Comparison of ENCODE assay signal across 19 cellular contexts in the genomic region with DNA sequence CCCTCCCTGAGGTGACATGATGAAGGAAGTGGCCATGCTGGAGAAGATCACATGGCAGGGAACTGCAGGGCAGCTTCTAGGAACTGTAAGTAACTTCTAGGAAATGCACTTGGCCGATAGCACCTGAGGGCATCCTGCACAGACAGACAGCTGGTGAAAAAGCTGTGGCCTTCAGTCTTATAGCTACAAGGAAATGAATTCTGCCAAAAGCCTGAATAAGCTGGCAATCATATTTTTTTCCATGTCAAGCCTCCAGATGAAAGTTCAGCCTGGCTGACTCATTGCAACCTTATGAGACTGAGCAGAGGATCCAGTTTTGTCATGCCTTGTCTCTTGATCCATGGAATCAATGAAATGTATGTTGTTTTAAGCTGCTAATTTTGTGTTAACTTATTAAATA.
DNase-seq lines count a peak whose midpoint lies in the region; ATAC-seq and TF ChIP-seq lines count a peak whose summit lies in the region.
"Had no signal": no experiment of that assay in that cellular context is flagged by ENCODE, and none has a peak within 500 bp of the region (broad histone marks: within the 10 kb centered on the region; RNA-seq: fewer than 3 reads in every experiment).

No MANE protein-coding gene starts in this region.

- TF ChIP-seq CTCF in adrenal gland (IDR thresholded peaks at IDR 0.05) (no peak), foreskin fibroblast (IDR thresholded peaks at IDR 0.05; ENCODE audit: low read depth, low read length) (no peak), OCI-LY7 (conservative IDR thresholded peaks at IDR 0.05; ENCODE audit: low read length) (no peak), upper lobe of left lung (IDR thresholded peaks at IDR 0.05) (no peak)

- H3K4me1 ChIP-seq in adrenal gland (replicated peaks in 1 of 2) (no peaks in the 10 kb centered on the region), OCI-LY7 (ENCODE audit: insufficient read depth, low read length, poor library complexity, severe bottlenecking) (no peaks in the 10 kb centered on the region), upper lobe of left lung (no peaks in the 10 kb centered on the region)
- H3K4me1 ChIP-seq in CD8-positive, alpha-beta memory T cell (ENCODE audit: insufficient read depth, low read length): no peaks in the 10 kb centered on the region

- no peak for TF ChIP-seq EP300 in upper lobe of left lung (IDR thresholded peaks at IDR 0.05)

- CTCF ChIA-PET in CD8-positive, alpha-beta memory T cell (lab: Charles Lee): no interaction called here
- CTCF ChIA-PET in OCI-LY7 (lab: Charles Lee; ENCODE audit: unreplicated experiment): no interaction called here

- no peaks in the 10 kb centered on the region for H3K79me2 ChIP-seq in OCI-LY7 (ENCODE audit: insufficient read depth, low read depth, low read length)

- no peaks in the 10 kb centered on the region for H3K4me1 Mint-ChIP-seq in CD8-positive, alpha-beta memory T cell
- H3K4me1 Mint-ChIP-seq in activated T-helper 2 cell treated with anti-CD3 and anti-CD28 coated beads, Interferon-gamma antibody, Interleukin-2, Interleukin-4, amounts not matched to agents 10 μg/mL and 5 μg/mL and 100 μg/mL, durations not matched to agents 14 hours and 24 hours and 36 hours (ENCODE audit: low read depth): no peaks in the 10 kb centered on the region
- H3K4me1 Mint-ChIP-seq: naive B cell; stimulated activated memory B cell treated with anti-CD40 and anti-IgM and Interleukin-4, amounts not matched to agents 10 μg/mL and 1 μg/mL and 100 μg/mL, for 72 hours had no signal

- H3K4me3 ChIP-seq in adrenal gland (no peak overlapping the region), foreskin fibroblast (ENCODE audit: low read depth in 1 of 2, low read length in 2 of 2) (no peak overlapping the region), OCI-LY7 (ENCODE audit: low read depth, low read length, poor library complexity, severe bottlenecking) (no peak overlapping the region), upper lobe of left lung (no peak overlapping the region)
- H3K4me3 ChIP-seq in CD8-positive, alpha-beta memory T cell (ENCODE audit: low read length): no peak overlapping the region
- H3K4me3 ChIP-seq: GM12878 had no signal

- H3K9me3 ChIP-seq in adrenal gland (replicated peaks in 1 of 3) (no peaks in the 10 kb centered on the region), OCI-LY7 (ENCODE audit: low read length) (no peaks in the 10 kb centered on the region), upper lobe of left lung (no peaks in the 10 kb centered on the region)
- H3K9me3 ChIP-seq in CD8-positive, alpha-beta memory T cell (ENCODE audit: low read length): no peaks in the 10 kb centered on the region

- no peaks in the 10 kb centered on the region for H4K20me1 ChIP-seq in OCI-LY7 (ENCODE audit: insufficient read depth, low read length)

- no peak overlapping the region for H3K4me2 ChIP-seq in OCI-LY7 (ENCODE audit: low read length)

- peaks cover 0 to 1% of the 10 kb centered on the region in 2 donors for H3K27me3 Mint-ChIP-seq in CD8-positive, alpha-beta memory T cell
- no peaks in the 10 kb centered on the region for H3K27me3 Mint-ChIP-seq in activated T-helper 2 cell treated with anti-CD3 and anti-CD28 coated beads, Interferon-gamma antibody, Interleukin-2, Interleukin-4, amounts not matched to agents 10 μg/mL and 5 μg/mL and 100 μg/mL, durations not matched to agents 14 hours and 24 hours and 36 hours (ENCODE audit: low read depth)
- H3K27me3 Mint-ChIP-seq: stimulated activated memory B cell treated with anti-CD40 and anti-IgM and Interleukin-4, amounts not matched to agents 10 μg/mL and 1 μg/mL and 100 μg/mL, for 72 hours had no signal

- H3K9me2 ChIP-seq in OCI-LY7 (ENCODE audit: insufficient read depth, low read length): no peaks in the 10 kb centered on the region

- H3K27ac Mint-ChIP-seq in CD8-positive, alpha-beta memory T cell: no peak overlapping the region
- no peak overlapping the region for H3K27ac Mint-ChIP-seq in activated T-helper 2 cell treated with anti-CD3 and anti-CD28 coated beads, Interferon-gamma antibody, Interleukin-2, Interleukin-4, amounts not matched to agents 10 μg/mL and 5 μg/mL and 100 μg/mL, durations not matched to agents 14 hours and 24 hours and 36 hours
- H3K27ac Mint-ChIP-seq: activated CD8-positive, alpha-beta T cell treated with anti-CD3 and anti-CD28 coated beads, Interleukin-2, amount 10 ng/mL, durations not matched to agents 7 days and 5 days; naive B cell; stimulated activated memory B cell treated with anti-CD40 and anti-IgM and Interleukin-4, amounts not matched to agents 10 μg/mL and 1 μg/mL and 100 μg/mL, for 72 hours had no signal

- POLR2A ChIA-PET in CD8-positive, alpha-beta memory T cell (lab: Charles Lee): no interaction called here
- POLR2A ChIA-PET in OCI-LY7 (lab: Charles Lee): no interaction called here

- no peak for TF ChIP-seq POLR2A in adrenal gland (IDR thresholded peaks at IDR 0.05)
- no peak for TF ChIP-seq POLR2A in upper lobe of left lung (IDR thresholded peaks at IDR 0.05)

- intact Hi-C loops in adrenal gland (cut with DNase I): no loop called here
- intact Hi-C loops in OCI-LY7 (cut with micrococcal nuclease; ENCODE audit: unreplicated experiment): no loop called here
- intact Hi-C loops in activated T-helper 2 cell treated with anti-CD3 and anti-CD28 coated beads, Interferon-gamma antibody, Interleukin-2, Interleukin-4, amounts not matched to agents 10 μg/mL and 5 μg/mL and 100 μg/mL, durations not matched to agents 14 hours and 24 hours and 36 hours (cut with micrococcal nuclease): no loop called here

- no peak overlapping the region for H2AFZ ChIP-seq in OCI-LY7 (ENCODE audit: low read length)

- no peak overlapping the region for H3K4me3 Mint-ChIP-seq in CD8-positive, alpha-beta memory T cell
- no peak overlapping the region for H3K4me3 Mint-ChIP-seq in activated T-helper 2 cell treated with anti-CD3 and anti-CD28 coated beads, Interferon-gamma antibody, Interleukin-2, Interleukin-4, amounts not matched to agents 10 μg/mL and 5 μg/mL and 100 μg/mL, durations not matched to agents 14 hours and 24 hours and 36 hours (ENCODE audit: low read depth)
- H3K4me3 Mint-ChIP-seq: activated CD8-positive, alpha-beta T cell treated with anti-CD3 and anti-CD28 coated beads, Interleukin-2, amount 10 ng/mL, durations not matched to agents 7 days and 5 days; naive B cell; stimulated activated memory B cell treated with anti-CD40 and anti-IgM and Interleukin-4, amounts not matched to agents 10 μg/mL and 1 μg/mL and 100 μg/mL, for 72 hours had no signal

- peaks cover 0 to 1% (median 0%) of the 10 kb centered on the region in 3 donors for H3K36me3 Mint-ChIP-seq in CD8-positive, alpha-beta memory T cell
- no peaks in the 10 kb centered on the region for H3K36me3 Mint-ChIP-seq in activated T-helper 2 cell treated with anti-CD3 and anti-CD28 coated beads, Interferon-gamma antibody, Interleukin-2, Interleukin-4, amounts not matched to agents 10 μg/mL and 5 μg/mL and 100 μg/mL, durations not matched to agents 14 hours and 24 hours and 36 hours (ENCODE audit: low read depth)
- H3K36me3 Mint-ChIP-seq: naive B cell; stimulated activated memory B cell treated with anti-CD40 and anti-IgM and Interleukin-4, amounts not matched to agents 10 μg/mL and 1 μg/mL and 100 μg/mL, for 72 hours had no signal

- WGBS in adrenal gland, 4 donors: 17 to 33% (median 23%) methylated on average over 1 of the region's 1 CpG
- 56 to 65% methylated on average over 1 of the region's 1 CpG for WGBS in upper lobe of left lung, 2 donors

- H3K9me3 Mint-ChIP-seq in CD8-positive, alpha-beta memory T cell: peaks cover 0 to 8% (median 0%) of the 10 kb centered on the region in 5 donors
- no peaks in the 10 kb centered on the region for H3K9me3 Mint-ChIP-seq in activated T-helper 2 cell treated with anti-CD3 and anti-CD28 coated beads, Interferon-gamma antibody, Interleukin-2, Interleukin-4, amounts not matched to agents 10 μg/mL and 5 μg/mL and 100 μg/mL, durations not matched to agents 14 hours and 24 hours and 36 hours

- H3K27me3 ChIP-seq in adrenal gland (no peaks in the 10 kb centered on the region), upper lobe of left lung (no peaks in the 10 kb centered on the region)
- no peaks in the 10 kb centered on the region for H3K27me3 ChIP-seq in CD8-positive, alpha-beta memory T cell (ENCODE audit: insufficient read depth, low read length, poor library complexity, severe bottlenecking)

- BruUV-seq in OCI-LY7 (replicated peaks; lab: Mats Ljungman, UMichigan): no TSS peak

- H3K27ac ChIP-seq in adrenal gland (no peak overlapping the region), OCI-LY7 (ENCODE audit: low read depth, low read length, poor library complexity, severe bottlenecking) (no peak overlapping the region), upper lobe of left lung (no peak overlapping the region)
- no peak overlapping the region for H3K27ac ChIP-seq in CD8-positive, alpha-beta memory T cell (ENCODE audit: low read depth, low read length)

- no peaks in the 10 kb centered on the region for H3K36me3 ChIP-seq in adrenal gland (replicated peaks in 1 of 2)
- H3K36me3 ChIP-seq in CD8-positive, alpha-beta memory T cell (ENCODE audit: insufficient read depth, low read length): no peaks in the 10 kb centered on the region
- no peaks in the 10 kb centered on the region for H3K36me3 ChIP-seq in OCI-LY7 (ENCODE audit: insufficient read depth, low read length)
- no peaks in the 10 kb centered on the region for H3K36me3 ChIP-seq in upper lobe of left lung

- DNase-seq in AG08396 (ENCODE audit: low spot score) (peak; percentile 13), HT-29 (ENCODE audit: low spot score) (peak; percentile 53), adrenal gland (peak; percentile 20 to 60 (median 51)), foreskin fibroblast (peak; percentile 59 to 81), OCI-LY7 (ENCODE audit: low spot score) (no peak), upper lobe of left lung (no peak)
- DNase-seq in CD8-positive, alpha-beta memory T cell: no peak
- no peak for DNase-seq in activated T-helper 2 cell treated with anti-CD3 and anti-CD28 coated beads, Interferon-gamma antibody, Interleukin-2, Interleukin-4, amounts not matched to agents 10 μg/mL and 5 μg/mL and 100 μg/mL, durations not matched to agents 14 hours and 24 hours and 36 hours (ENCODE audit: low spot score)
- DNase-seq: activated CD8-positive, alpha-beta T cell treated with anti-CD3 and anti-CD28 coated beads, Interleukin-2, amount 10 ng/mL, durations not matched to agents 7 days and 5 days; activated effector memory CD4-positive, alpha-beta T cell treated with anti-CD3 and anti-CD28 coated beads, Interleukin-2, amount 50 U/mL, for 16 hours; DMS153; erythroblast; islet precursor cell; naive B cell; NCI-H2171; retina; stimulated activated CD4-positive, alpha-beta T cell treated with anti-CD3 and anti-CD28 coated beads, Interleukin-4, amount 100 ng/mL, for 1 hour had no signal

- no peak for ATAC-seq in upper lobe of left lung (ENCODE audit: low FRiP score in 2 of 2)
- ATAC-seq: activated CD8-positive, alpha-beta T cell treated with anti-CD3 and anti-CD28 coated beads, Interleukin-2, amount 10 ng/mL, durations not matched to agents 7 days and 5 days; GM12878; stimulated activated memory B cell treated with anti-CD40 and anti-IgM and Interleukin-4, amounts not matched to agents 10 μg/mL and 1 μg/mL and 100 μg/mL, for 72 hours had no signal

Comparison
In these comparisons a context has a peak if more than half of its experiments do, and no peak if none do; other contexts are left out.
1. DNase-seq: peak in AG08396 (single experiment), HT-29 (single experiment), adrenal gland (7 of 7) and foreskin fibroblast (2 of 2); none in CD8-positive, alpha-beta memory T cell (0 of 5), OCI-LY7 (single experiment), upper lobe of left lung (0 of 2) and activated T-helper 2 cell treated with anti-CD3 and anti-CD28 coated beads, Interferon-gamma antibody, Interleukin-2, Interleukin-4, amounts not matched to agents 10 μg/mL and 5 μg/mL and 100 μg/mL, durations not matched to agents 14 hours and 24 hours and 36 hours (single experiment).